Comparison of ENCODE assay signal across 1 cellular context in genomic region chr14:93184391-93185332, GRCh38.
TF ChIP-seq lines count a peak whose summit lies in the region.

Gene LYSET, plus strand, starts transcription at chr14:93185317. Its CDS starts 89 bp downstream, at chr14:93185406.
Gene MOAP1, minus strand, starts transcription at chr14:93184897. Its CDS starts 655 bp downstream, at chr14:93184242.

TF ChIP-seq in K562, 482 proteins besides CTCF, POLR2A, EP300 and RAD21 (continued from another document and continues in another):
- TF ChIP-seq HOMEZ (CRISPR knock-in tag; IDR thresholded peaks at IDR 0.05) = no peak
- TF ChIP-seq PURB (CRISPR knock-in tag; IDR thresholded peaks at IDR 0.05; ENCODE audit: low read depth) = no peak
- peak; percentile 90 for TF ChIP-seq RBFOX2 (IDR thresholded peaks at IDR 0.05; ENCODE audit: low read depth, low read length)
- no peak for TF ChIP-seq ZNF124 (CRISPR knock-in tag; IDR thresholded peaks at IDR 0.05)
- no peak for TF ChIP-seq ZNF165 (CRISPR knock-in tag; IDR thresholded peaks at IDR 0.05; ENCODE audit: borderline replicate concordance)
- TF ChIP-seq CBFA2T2 (conservative IDR thresholded peaks at IDR 0.05) = no peak
- no peak for TF ChIP-seq ZNF134 (CRISPR knock-in tag; conservative IDR thresholded peaks at IDR 0.05)
- TF ChIP-seq HDAC8 (tag; IDR thresholded peaks at IDR 0.05) = no peak
- no peak for TF ChIP-seq POLR2AphosphoS5 (IDR thresholded peaks at IDR 0.05; ENCODE audit: control insufficient read depth, insufficient read depth, low read depth, low read length)
- TF ChIP-seq HES1 (IDR thresholded peaks at IDR 0.05; ENCODE audit: low read depth) = no peak
- TF ChIP-seq GMEB1 (CRISPR knock-in tag; IDR thresholded peaks at IDR 0.05) = peak; percentile 42
- TF ChIP-seq ZNF224 (CRISPR knock-in tag; IDR thresholded peaks at IDR 0.05) = no peak
- no peak for TF ChIP-seq ZNF311 (CRISPR knock-in tag; IDR thresholded peaks at IDR 0.05)
- no peak for TF ChIP-seq MAFG (tag; conservative IDR thresholded peaks at IDR 0.05)
- TF ChIP-seq ADNP (tag; IDR thresholded peaks at IDR 0.05) = no peak
- TF ChIP-seq KHSRP (IDR thresholded peaks at IDR 0.05) = no peak
- TF ChIP-seq THRA (IDR thresholded peaks at IDR 0.05) = no peak
- peak; percentile 86 for TF ChIP-seq ZBTB40 (IDR thresholded peaks at IDR 0.05)
- no peak for TF ChIP-seq ZBTB40 (CRISPR knock-in tag; IDR thresholded peaks at IDR 0.05)
- TF ChIP-seq FOXM1 (IDR thresholded peaks at IDR 0.05; ENCODE audit: low read depth) = no peak
- TF ChIP-seq FOXM1 (CRISPR knock-in tag; IDR thresholded peaks at IDR 0.05; ENCODE audit: low read depth) = no peak
- no peak for TF ChIP-seq CHD7 (IDR thresholded peaks at IDR 0.05; ENCODE audit: low read depth, low read length)
- TF ChIP-seq RAD51 (IDR thresholded peaks at IDR 0.05; ENCODE audit: borderline replicate concordance, low read depth) = no peak
- 0 out of 2 replicates have a peak, but pooled peaks have one; percentile 24 for TF ChIP-seq PHB (CRISPR knock-in tag; IDR thresholded peaks at IDR 0.05)
- TF ChIP-seq ETV1 (tag; conservative IDR thresholded peaks at IDR 0.05; ENCODE audit: low read depth) = 0 out of 2 replicates have a peak, but pooled peaks have one; percentile 4
- TF ChIP-seq IFI16 (CRISPR knock-in tag; IDR thresholded peaks at IDR 0.05) = no peak
